15 cellular contexts compared by ENCODE assay signal in genomic region chr2:173614265-173614930, GRCh38.
DNase-seq lines count a peak whose midpoint lies in the region; ATAC-seq, FAIRE-seq and TF ChIP-seq lines count a peak whose summit lies in the region.
"Had no signal": no experiment of that assay in that cellular context is flagged by ENCODE, and none has a peak within 500 bp of the region (broad histone marks: within the 10 kb centered on the region; RNA-seq: fewer than 3 reads in every experiment).

No MANE protein-coding gene starts in this region.

- H3K9me3 ChIP-seq in IMR-90 (ENCODE audit: control insufficient read depth, insufficient read depth, low read length) (0 out of 2 replicates have a peak, but pooled peaks cover 2% of the 10 kb centered on the region), Panc1 (ENCODE audit: control insufficient read depth, insufficient read depth, low read depth, low read length) (no peaks in the 10 kb centered on the region), small intestine (ENCODE audit: control insufficient read depth, low read depth) (no peaks in the 10 kb centered on the region)

- H3K4me1 ChIP-seq in IMR-90 (ENCODE audit: control insufficient read depth, insufficient read depth, low read length) (no peaks in the 10 kb centered on the region), Panc1 (ENCODE audit: control insufficient read depth, insufficient read depth, low read length) (peaks cover 4% of the 10 kb centered on the region; the same call in 1 of the 2 replicates), small intestine (ENCODE audit: control insufficient read depth in 2 of 2, insufficient read depth in 1 of 2, low read depth in 1 of 2, low read length in 1 of 2) (no peaks in the 10 kb centered on the region)

- no peaks in the 10 kb centered on the region for H3K79me1 ChIP-seq in IMR-90 (ENCODE audit: low read depth in 1 of 2, low read length in 2 of 2)

- H3K27me3 ChIP-seq in IMR-90 (ENCODE audit: control insufficient read depth, insufficient read depth, low read length) (peaks cover 39% of the 10 kb centered on the region), Panc1 (ENCODE audit: control insufficient read depth, insufficient read depth, low read length) (no peaks in the 10 kb centered on the region), small intestine (ENCODE audit: control insufficient read depth in 2 of 2, insufficient read depth in 2 of 2, low read length in 2 of 2) (no peaks in the 10 kb centered on the region)

- H2AK9ac ChIP-seq in IMR-90 (replicated peaks; ENCODE audit: low read depth, low read length, poor library complexity), result no peak overlapping the region

- H3K9ac ChIP-seq in IMR-90 (ENCODE audit: low read depth, low read length), result no peak overlapping the region

- POLR2A ChIA-PET in IMR-90 (lab: Charles Lee; ENCODE audit: unreplicated experiment) (no interaction called here), Panc1 (lab: Charles Lee) (no interaction called here)

- no peak overlapping the region for H2BK15ac ChIP-seq in IMR-90 (ENCODE audit: low read depth, low read length)

- in situ Hi-C loops in IMR-90 (cut with MboI; ENCODE audit: low sequenced_read_pairs), result no loop called here
- in situ Hi-C loops in Panc1 (cut with HindIII; ENCODE audit: low pct_unique_long_range_greater_than_20kb, low sequenced_read_pairs), result no loop called here

- no CpG with 5 or more reads among the region's 5 CpGs for WGBS in IMR-90 (ENCODE audit: extremely low coverage in 2 of 2, insufficient read length in 1 of 2), 2 experiments
- 22 to 66% (median 38%) methylated on average over 5 of the region's 5 CpGs for WGBS in small intestine, 3 donors

- H3K4ac ChIP-seq in IMR-90 (ENCODE audit: low read depth, low read length), result no peak overlapping the region

- ATAC-seq in IMR-90 (ENCODE audit: low read depth) (no peak), Panc1 (peak; percentile 53; the same call in 1 of the 2 replicates), left colon (peak; percentile 86)

- no peak overlapping the region for H3K4me2 ChIP-seq in IMR-90 (ENCODE audit: low read depth, low read length)

- H2BK120ac ChIP-seq in IMR-90 (ENCODE audit: low read depth, low read length), result no peak overlapping the region

- no peak overlapping the region for H4K91ac ChIP-seq in IMR-90 (ENCODE audit: insufficient read depth, low read depth, low read length)

- no peaks in the 10 kb centered on the region for H4K20me1 ChIP-seq in IMR-90 (ENCODE audit: insufficient read depth, low read length)

- TF ChIP-seq POLR2A in IMR-90 (IDR thresholded peaks at IDR 0.05; ENCODE audit: low read depth, low read length), result no peak

- no TSS peak for BruUV-seq in IMR-90 (replicated peaks; lab: Mats Ljungman, UMichigan)
- BruUV-seq in Panc1 (replicated peaks; lab: Mats Ljungman, UMichigan), result no TSS peak

- no peak overlapping the region for H2AK5ac ChIP-seq in IMR-90 (ENCODE audit: low read depth, low read length)

- H3K9me1 ChIP-seq in IMR-90 (ENCODE audit: insufficient read depth, low read length), result no peaks in the 10 kb centered on the region

- DNase-seq in IMR-90 (no peak), Panc1 (ENCODE audit: low read depth, low spot score) (no peak), left colon (no peak), small intestine (peak; percentile 51), NCI-H2107 treated with DMSO at 0.1 percent for 48 hours (lab: John Stamatoyannopoulos, UW; ENCODE audit: unreplicated experiment) (no peak), NCI-H1417 (lab: John Stamatoyannopoulos, UW) (no peak), NOMO-1 (lab: John Stamatoyannopoulos, UW; ENCODE audit: unreplicated experiment in 2 of 2) (no peak)
- DNase-seq: C1 segment of cervical spinal cord; CD4-positive, alpha-beta memory T cell; DMS79; GOT3; H9 had no signal

- H3K4me3 ChIP-seq in IMR-90 (ENCODE audit: insufficient read depth, low read depth, low read length) (no peak overlapping the region), Panc1 (ENCODE audit: low read depth in 2 of 2, low read length in 2 of 2) (no peak overlapping the region), small intestine (ENCODE audit: low read depth in 1 of 2, low read length in 2 of 2) (no peak overlapping the region)

- H2BK20ac ChIP-seq in IMR-90 (ENCODE audit: low read depth, low read length), result no peak overlapping the region

- no peak overlapping the region for H4K5ac ChIP-seq in IMR-90 (ENCODE audit: low read depth, low read length)

- intact Hi-C loops in IMR-90 (cut with micrococcal nuclease) (no loop called here), Panc1 (cut with micrococcal nuclease; ENCODE audit: unreplicated experiment) (no loop called here), left colon (cut with DNase I, micrococcal nuclease) (no loop called here)

- H4K8ac ChIP-seq in IMR-90 (ENCODE audit: low read depth in 2 of 2, low read length in 2 of 2), result no peak overlapping the region

- H3K18ac ChIP-seq in IMR-90 (ENCODE audit: low read depth, low read length), result no peak overlapping the region

- CTCF ChIA-PET in IMR-90 (lab: Yijun Ruan, JAX), result no interaction called here
- CTCF ChIA-PET in Panc1 (lab: Charles Lee), result no interaction called here

- TF ChIP-seq CTCF in IMR-90 (conservative IDR thresholded peaks at IDR 0.05; ENCODE audit: low read depth, low read length), result no peak
- no peak for TF ChIP-seq CTCF in Panc1 (IDR thresholded peaks at IDR 0.05)

- H3K14ac ChIP-seq in IMR-90 (replicated peaks; ENCODE audit: low read depth, low read length), result no peak overlapping the region

- H2AFZ ChIP-seq in IMR-90 (replicated peaks; ENCODE audit: low read length, poor library complexity), result no peak overlapping the region

- FAIRE-seq in small intestine (lab: Jason Lieb, UNC), result no peak
- FAIRE-seq: A204.1, GM12891, HTR-8/SVneo had no signal

- TF ChIP-seq RAD21 in IMR-90 (IDR thresholded peaks at IDR 0.05; ENCODE audit: low read length), result no peak

- H3K27ac ChIP-seq in IMR-90 (ENCODE audit: insufficient read depth, low read length) (no peak overlapping the region), Panc1 (ENCODE audit: low read length) (peak overlapping the region; percentile 37; the same call in 1 of the 2 replicates), small intestine (ENCODE audit: low read depth in 1 of 2, low read length in 1 of 2) (no peak overlapping the region)

- dilution Hi-C loops in IMR-90 (cut with HindIII; ENCODE audit: low sequenced_read_pairs, unreplicated experiment), result no loop called here

- H3K36me3 ChIP-seq in IMR-90 (ENCODE audit: control insufficient read depth, insufficient read depth, low read length), result no peaks in the 10 kb centered on the region
- no peaks in the 10 kb centered on the region for H3K36me3 ChIP-seq in Panc1 (ENCODE audit: control insufficient read depth, insufficient read depth, low read length)
- H3K36me3 ChIP-seq in small intestine (ENCODE audit: control insufficient read depth in 2 of 2, insufficient read depth in 2 of 2, low read length in 2 of 2), result no peaks in the 10 kb centered on the region

- H3K23ac ChIP-seq in IMR-90 (ENCODE audit: low read depth, low read length), result no peak overlapping the region

- no peak overlapping the region for H3K56ac ChIP-seq in IMR-90 (ENCODE audit: extremely low read depth, insufficient read depth, low read length)

- H2BK5ac ChIP-seq in IMR-90 (ENCODE audit: low read depth, low read length, poor library complexity, severe bottlenecking), result no peak overlapping the region

TF ChIP-seq in IMR-90, 13 proteins besides CTCF, POLR2A, EP300 and RAD21:
- TF ChIP-seq MAFK (IDR thresholded peaks at IDR 0.05; ENCODE audit: low read depth, low read length) (no peak), SMC3 (IDR thresholded peaks at IDR 0.05; ENCODE audit: low read depth, low read length) (no peak), USF2 (IDR thresholded peaks at IDR 0.05; ENCODE audit: low read depth, low read length) (no peak), MXI1 (IDR thresholded peaks at IDR 0.05; ENCODE audit: borderline replicate concordance, low read depth, low read length) (no peak), FOS (IDR thresholded peaks at IDR 0.05; ENCODE audit: low read depth, low read length) (no peak), BHLHE40 (IDR thresholded peaks at IDR 0.05; ENCODE audit: low read depth, low read length) (no peak), CEBPB (IDR thresholded peaks at IDR 0.05; ENCODE audit: low read depth, low read length) (peak; percentile 34), NFE2L2 (IDR thresholded peaks at IDR 0.05; ENCODE audit: low read depth, low read length) (no peak)
